ENCODE assay signal across 10 cellular contexts in genomic region chr1:26848947-26849774, GRCh38. TPM values are rescaled to one million over a fixed set of nuclear protein-coding genes. Genes with fewer than 3 reads are reported as not detected.
A peak's percentile ranks its signal among the peaks of the same experiment; 100 is the strongest.
DNase-seq lines count a peak whose midpoint lies in the region; ATAC-seq and TF ChIP-seq lines count a peak whose summit lies in the region.
"Had no signal": no experiment of that assay in that cellular context is flagged by ENCODE, and none has a peak within 500 bp of the region (broad histone marks: within the 10 kb centered on the region; RNA-seq: fewer than 3 reads in every experiment).

No MANE protein-coding gene starts in this region.

- H3K4me3 ChIP-seq in fibroblast of villous mesenchyme (ENCODE audit: low read depth, low read length) (no peak overlapping the region), skeletal muscle cell (ENCODE audit: low read depth, low read length) (no peak overlapping the region)
- H3K4me3 ChIP-seq: cardiac muscle cell had no signal

- ATAC-seq in SK-N-SH treated with all-trans-retinoic acid at 6 μM for 48 hours, result peak; percentile 56
- no peak for ATAC-seq in HG03039 (IDR thresholded peaks at IDR 0.05; ENCODE audit: unreplicated experiment)

- DNase-seq in GM03348 (ENCODE audit: low spot score) (peak; percentile 76), fibroblast of villous mesenchyme (ENCODE audit: low read depth) (peak; percentile 49), skeletal muscle cell (ENCODE audit: low read depth) (peak; percentile 62), retina (no peak)
- no peak for DNase-seq in central memory CD4-positive, alpha-beta T cell
- DNase-seq in stimulated activated CD4-positive, alpha-beta T cell treated with anti-CD3 and anti-CD28 coated beads, Interleukin-4, amount 100 ng/mL, for 1 hour, result no peak
- DNase-seq: naive B cell had no signal

- no peak for TF ChIP-seq CTCF in fibroblast of villous mesenchyme (IDR thresholded peaks at IDR 0.05; ENCODE audit: insufficient read depth, low read depth, low read length)

TF ChIP-seq in SK-N-SH treated with all-trans-retinoic acid at 6 μM for 48 hours, 23 proteins besides CTCF, POLR2A, EP300 and RAD21:
- no peak for TF ChIP-seq CSRNP3 (CRISPR knock-in tag; IDR thresholded peaks at IDR 0.05)
- TF ChIP-seq, protein P1, sequence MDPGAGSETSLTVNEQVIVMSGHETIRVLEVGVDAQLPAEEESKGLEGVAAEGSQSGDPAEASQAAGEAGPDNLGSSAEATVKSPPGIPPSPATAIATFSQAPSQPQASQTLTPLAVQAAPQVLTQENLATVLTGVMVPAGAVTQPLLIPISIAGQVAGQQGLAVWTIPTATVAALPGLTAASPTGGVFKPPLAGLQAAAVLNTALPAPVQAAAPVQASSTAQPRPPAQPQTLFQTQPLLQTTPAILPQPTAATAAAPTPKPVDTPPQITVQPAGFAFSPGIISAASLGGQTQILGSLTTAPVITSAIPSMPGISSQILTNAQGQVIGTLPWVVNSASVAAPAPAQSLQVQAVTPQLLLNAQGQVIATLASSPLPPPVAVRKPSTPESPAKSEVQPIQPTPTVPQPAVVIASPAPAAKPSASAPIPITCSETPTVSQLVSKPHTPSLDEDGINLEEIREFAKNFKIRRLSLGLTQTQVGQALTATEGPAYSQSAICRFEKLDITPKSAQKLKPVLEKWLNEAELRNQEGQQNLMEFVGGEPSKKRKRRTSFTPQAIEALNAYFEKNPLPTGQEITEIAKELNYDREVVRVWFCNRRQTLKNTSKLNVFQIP (CRISPR knock-in tag; IDR thresholded peaks at IDR 0.05; ENCODE audit: borderline replicate concordance, low read depth), result no peak
- no peak for TF ChIP-seq CREB5 (CRISPR knock-in tag; IDR thresholded peaks at IDR 0.05; ENCODE audit: low read depth)
- no peak for TF ChIP-seq BACH2 (CRISPR knock-in tag; IDR thresholded peaks at IDR 0.05; ENCODE audit: borderline replicate concordance)
- no peak for TF ChIP-seq ZNF8 (CRISPR knock-in tag; IDR thresholded peaks at IDR 0.05)
- TF ChIP-seq ZNF70 (CRISPR knock-in tag; IDR thresholded peaks at IDR 0.05), result no peak
- TF ChIP-seq ZNF565 (CRISPR knock-in tag; conservative IDR thresholded peaks at IDR 0.05; ENCODE audit: low read depth), result no peak
- no peak for TF ChIP-seq SNAI2 (CRISPR knock-in tag; IDR thresholded peaks at IDR 0.05)
- no peak for TF ChIP-seq RARB (CRISPR knock-in tag; IDR thresholded peaks at IDR 0.05)
- TF ChIP-seq, protein P2, sequence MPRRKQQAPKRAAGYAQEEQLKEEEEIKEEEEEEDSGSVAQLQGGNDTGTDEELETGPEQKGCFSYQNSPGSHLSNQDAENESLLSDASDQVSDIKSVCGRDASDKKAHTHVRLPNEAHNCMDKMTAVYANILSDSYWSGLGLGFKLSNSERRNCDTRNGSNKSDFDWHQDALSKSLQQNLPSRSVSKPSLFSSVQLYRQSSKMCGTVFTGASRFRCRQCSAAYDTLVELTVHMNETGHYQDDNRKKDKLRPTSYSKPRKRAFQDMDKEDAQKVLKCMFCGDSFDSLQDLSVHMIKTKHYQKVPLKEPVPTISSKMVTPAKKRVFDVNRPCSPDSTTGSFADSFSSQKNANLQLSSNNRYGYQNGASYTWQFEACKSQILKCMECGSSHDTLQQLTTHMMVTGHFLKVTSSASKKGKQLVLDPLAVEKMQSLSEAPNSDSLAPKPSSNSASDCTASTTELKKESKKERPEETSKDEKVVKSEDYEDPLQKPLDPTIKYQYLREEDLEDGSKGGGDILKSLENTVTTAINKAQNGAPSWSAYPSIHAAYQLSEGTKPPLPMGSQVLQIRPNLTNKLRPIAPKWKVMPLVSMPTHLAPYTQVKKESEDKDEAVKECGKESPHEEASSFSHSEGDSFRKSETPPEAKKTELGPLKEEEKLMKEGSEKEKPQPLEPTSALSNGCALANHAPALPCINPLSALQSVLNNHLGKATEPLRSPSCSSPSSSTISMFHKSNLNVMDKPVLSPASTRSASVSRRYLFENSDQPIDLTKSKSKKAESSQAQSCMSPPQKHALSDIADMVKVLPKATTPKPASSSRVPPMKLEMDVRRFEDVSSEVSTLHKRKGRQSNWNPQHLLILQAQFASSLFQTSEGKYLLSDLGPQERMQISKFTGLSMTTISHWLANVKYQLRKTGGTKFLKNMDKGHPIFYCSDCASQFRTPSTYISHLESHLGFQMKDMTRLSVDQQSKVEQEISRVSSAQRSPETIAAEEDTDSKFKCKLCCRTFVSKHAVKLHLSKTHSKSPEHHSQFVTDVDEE (CRISPR knock-in tag; IDR thresholded peaks at IDR 0.05), result no peak
- TF ChIP-seq GLIS3 (CRISPR knock-in tag; IDR thresholded peaks at IDR 0.05), result no peak
- TF ChIP-seq OSR1 (CRISPR knock-in tag; IDR thresholded peaks at IDR 0.05), result no peak
- TF ChIP-seq ZFP30 (CRISPR knock-in tag; IDR thresholded peaks at IDR 0.05), result no peak
- no peak for TF ChIP-seq ZC3H10 (CRISPR knock-in tag; IDR thresholded peaks at IDR 0.05)
- TF ChIP-seq CSDC2 (CRISPR knock-in tag; IDR thresholded peaks at IDR 0.05), result no peak
- TF ChIP-seq TCF4 (CRISPR knock-in tag; IDR thresholded peaks at IDR 0.05; ENCODE audit: borderline replicate concordance), result no peak

RNA-seq across cellular contexts. Expression of gene SFN, which starts 13.8 kb away (rescaled TPM):
- 0.32 and 0.43 TPM in 2 replicates for total RNA-seq in fibroblast of villous mesenchyme

RNA-seq across cellular contexts. Expression of gene ZDHHC18, which starts 22.7 kb away (rescaled TPM):
- 10.3 and 16.4 TPM in 2 replicates for total RNA-seq in fibroblast of villous mesenchyme

RNA-seq across cellular contexts. Expression of gene GPN2, which starts 40.9 kb away (rescaled TPM):
- 9.5 and 11.9 TPM in 2 replicates for total RNA-seq in fibroblast of villous mesenchyme

RNA-seq across cellular contexts. Expression of gene GPATCH3, which starts 51.1 kb away (rescaled TPM):
- total RNA-seq in fibroblast of villous mesenchyme, result 7.3 and 8.7 TPM in 2 replicates

Comparison
In these comparisons a context has a peak if more than half of its experiments do, and no peak if none do; other contexts are left out.
1. DNase-seq: peak in GM03348 (single experiment), fibroblast of villous mesenchyme (single experiment) and skeletal muscle cell (single experiment); none in central memory CD4-positive, alpha-beta T cell (single experiment), retina (single experiment) and stimulated activated CD4-positive, alpha-beta T cell treated with anti-CD3 and anti-CD28 coated beads, Interleukin-4, amount 100 ng/mL, for 1 hour (single experiment).